ENCODE assay signal across 8 cellular contexts in genomic region chr1:196660912-196661311, GRCh38. TPM values are rescaled to one million over a fixed set of nuclear protein-coding genes. Genes with fewer than 3 reads are reported as not detected.
DNase-seq lines count a peak whose midpoint lies in the region; ATAC-seq lines count a peak whose summit lies in the region.

No MANE protein-coding gene starts in this region.

- H3K4me3 Mint-ChIP-seq in stimulated activated memory B cell treated with anti-CD40 and anti-IgM and Interleukin-4, amounts not matched to agents 10 μg/mL and 1 μg/mL and 100 μg/mL, for 72 hours, result no peak overlapping the region
- no peak overlapping the region for H3K4me3 Mint-ChIP-seq in activated T-helper 1 cell treated with anti-CD3 and anti-CD28 coated beads, Interleukin-12 subunit alpha, Interleukin-12 subunit beta, Interleukin-2, Interleukin-4 antibody, amounts not matched to agents 30 ng/mL and 10 ng/mL and 1 ng/mL, durations not matched to agents 14 hours and 24 hours and 36 hours

- H3K27ac Mint-ChIP-seq in stimulated activated memory B cell treated with anti-CD40 and anti-IgM and Interleukin-4, amounts not matched to agents 10 μg/mL and 1 μg/mL and 100 μg/mL, for 72 hours, result no peak overlapping the region
- no peak overlapping the region for H3K27ac Mint-ChIP-seq in activated T-helper 1 cell treated with anti-CD3 and anti-CD28 coated beads, Interleukin-12 subunit alpha, Interleukin-12 subunit beta, Interleukin-2, Interleukin-4 antibody, amounts not matched to agents 30 ng/mL and 10 ng/mL and 1 ng/mL, durations not matched to agents 14 hours and 24 hours and 36 hours

- DNase-seq in AG08396 (ENCODE audit: low spot score), result peak; percentile 25
- peak; percentile 46 for DNase-seq in NCI-H2081 treated with DMSO at 0.1 percent for 48 hours (lab: John Stamatoyannopoulos, UW)
- DNase-seq in astrocyte of the hippocampus (ENCODE audit: low read depth, low spot score), result peak; percentile 47
- peak; percentile 35 for DNase-seq in iPS-NIHi11 (ENCODE audit: low spot score)
- no peak for DNase-seq in activated T-helper 1 cell treated with anti-CD3 and anti-CD28 coated beads, Interleukin-12 subunit alpha, Interleukin-12 subunit beta, Interleukin-2, Interleukin-4 antibody, amounts not matched to agents 30 ng/mL and 10 ng/mL and 1 ng/mL, durations not matched to agents 14 hours and 24 hours and 36 hours (ENCODE audit: low spot score)

- no peaks in the 10 kb centered on the region for H3K4me1 Mint-ChIP-seq in stimulated activated memory B cell treated with anti-CD40 and anti-IgM and Interleukin-4, amounts not matched to agents 10 μg/mL and 1 μg/mL and 100 μg/mL, for 72 hours
- H3K4me1 Mint-ChIP-seq in activated T-helper 1 cell treated with anti-CD3 and anti-CD28 coated beads, Interleukin-12 subunit alpha, Interleukin-12 subunit beta, Interleukin-2, Interleukin-4 antibody, amounts not matched to agents 30 ng/mL and 10 ng/mL and 1 ng/mL, durations not matched to agents 14 hours and 24 hours and 36 hours (ENCODE audit: low read depth), result no peaks in the 10 kb centered on the region

- intact Hi-C loops in activated T-helper 1 cell treated with anti-CD3 and anti-CD28 coated beads, Interleukin-12 subunit alpha, Interleukin-12 subunit beta, Interleukin-2, Interleukin-4 antibody, amounts not matched to agents 30 ng/mL and 10 ng/mL and 1 ng/mL, durations not matched to agents 14 hours and 24 hours and 36 hours (cut with micrococcal nuclease), result loop anchor here (1.0 to 2.0 kb wide), 3 partner anchors 306 to 513 kb away; no protein-coding TSS in a partner anchor

- no peaks in the 10 kb centered on the region for H3K9me3 Mint-ChIP-seq in stimulated activated memory B cell treated with anti-CD40 and anti-IgM and Interleukin-4, amounts not matched to agents 10 μg/mL and 1 μg/mL and 100 μg/mL, for 72 hours
- H3K9me3 Mint-ChIP-seq in activated T-helper 1 cell treated with anti-CD3 and anti-CD28 coated beads, Interleukin-12 subunit alpha, Interleukin-12 subunit beta, Interleukin-2, Interleukin-4 antibody, amounts not matched to agents 30 ng/mL and 10 ng/mL and 1 ng/mL, durations not matched to agents 14 hours and 24 hours and 36 hours, result no peaks in the 10 kb centered on the region

- no peaks in the 10 kb centered on the region for H3K36me3 Mint-ChIP-seq in stimulated activated memory B cell treated with anti-CD40 and anti-IgM and Interleukin-4, amounts not matched to agents 10 μg/mL and 1 μg/mL and 100 μg/mL, for 72 hours
- no peaks in the 10 kb centered on the region for H3K36me3 Mint-ChIP-seq in activated T-helper 1 cell treated with anti-CD3 and anti-CD28 coated beads, Interleukin-12 subunit alpha, Interleukin-12 subunit beta, Interleukin-2, Interleukin-4 antibody, amounts not matched to agents 30 ng/mL and 10 ng/mL and 1 ng/mL, durations not matched to agents 14 hours and 24 hours and 36 hours (ENCODE audit: low read depth)

- H3K27me3 Mint-ChIP-seq in stimulated activated memory B cell treated with anti-CD40 and anti-IgM and Interleukin-4, amounts not matched to agents 10 μg/mL and 1 μg/mL and 100 μg/mL, for 72 hours, result no peaks in the 10 kb centered on the region
- peaks cover 2% of the 10 kb centered on the region for H3K27me3 Mint-ChIP-seq in activated T-helper 1 cell treated with anti-CD3 and anti-CD28 coated beads, Interleukin-12 subunit alpha, Interleukin-12 subunit beta, Interleukin-2, Interleukin-4 antibody, amounts not matched to agents 30 ng/mL and 10 ng/mL and 1 ng/mL, durations not matched to agents 14 hours and 24 hours and 36 hours (ENCODE audit: insufficient read depth)

- ATAC-seq in GM18517 (IDR thresholded peaks at IDR 0.05; ENCODE audit: unreplicated experiment), result peak; percentile 84
- peak; percentile 71 for ATAC-seq in HG02970 (IDR thresholded peaks at IDR 0.05; ENCODE audit: low FRiP score, unreplicated experiment)
- peak; percentile 49 for ATAC-seq in stimulated activated memory B cell treated with anti-CD40 and anti-IgM and Interleukin-4, amounts not matched to agents 10 μg/mL and 1 μg/mL and 100 μg/mL, for 72 hours

RNA-seq across cellular contexts. Expression of gene CFH, which starts 9.1 kb away (rescaled TPM):
- 0.42 and 0.54 TPM in 2 replicates for total RNA-seq in activated T-helper 1 cell treated with anti-CD3 and anti-CD28 coated beads, Interleukin-12 subunit alpha, Interleukin-12 subunit beta, Interleukin-2, Interleukin-4 antibody, amounts not matched to agents 30 ng/mL and 10 ng/mL and 1 ng/mL, durations not matched to agents 14 hours and 24 hours and 36 hours

RNA-seq across cellular contexts. Expression of gene KCNT2, which starts 52.7 kb away (rescaled TPM):
- total RNA-seq in activated T-helper 1 cell treated with anti-CD3 and anti-CD28 coated beads, Interleukin-12 subunit alpha, Interleukin-12 subunit beta, Interleukin-2, Interleukin-4 antibody, amounts not matched to agents 30 ng/mL and 10 ng/mL and 1 ng/mL, durations not matched to agents 14 hours and 24 hours and 36 hours, result not detected in 2 replicates
